In genomic region chr6:134287863-134288537, GRCh38 we compare ENCODE assay signal across 9 cellular contexts. TPM values are rescaled to one million over a fixed set of nuclear protein-coding genes. Genes with fewer than 3 reads are reported as not detected.
A peak's percentile ranks its signal among the peaks of the same experiment; 100 is the strongest.
DNase-seq lines count a peak whose midpoint lies in the region; ATAC-seq, FAIRE-seq and TF ChIP-seq lines count a peak whose summit lies in the region.
"Had no signal": no experiment of that assay in that cellular context is flagged by ENCODE, and none has a peak within 500 bp of the region (broad histone marks: within the 10 kb centered on the region; RNA-seq: fewer than 3 reads in every experiment).

No MANE protein-coding gene starts in this region.

- no peaks in the 10 kb centered on the region for H3K36me3 Mint-ChIP-seq in activated CD4-positive, alpha-beta T cell treated with anti-CD3 and anti-CD28 coated beads, Interleukin-2, amount 10 ng/mL, durations not matched to agents 24 days and 14 days (ENCODE audit: low read depth)

- no peak for FAIRE-seq in H54 (lab: Jason Lieb, UNC)
- FAIRE-seq: islet of Langerhans had no signal

- intact Hi-C loops in activated CD4-positive, alpha-beta T cell treated with anti-CD3 and anti-CD28 coated beads, Interleukin-2, amount 10 ng/mL, durations not matched to agents 24 days and 14 days (cut with micrococcal nuclease) = loop anchor here (1.0 to 10.0 kb wide), 12 partner anchors 27 to 841 kb away; partner anchors contain the start of gene ALDH8A1
- intact Hi-C loops in breast epithelium (cut with DNase I; ENCODE audit: low total_unique reads) = no loop called here

- no peak overlapping the region for H3K4me3 ChIP-seq in breast epithelium

- no peak for DNase-seq in activated CD4-positive, alpha-beta T cell treated with anti-CD3 and anti-CD28 coated beads, Interleukin-2, amount 10 ng/mL, durations not matched to agents 24 days and 14 days
- DNase-seq in activated CD4-positive, alpha-beta T cell treated with anti-CD3 and anti-CD28 coated beads for 4 hours = no peak
- DNase-seq in breast epithelium (ENCODE audit: low spot score in 2 of 2) (no peak), H54 (ENCODE audit: insufficient read length, low spot score) (no peak), middle frontal gyrus (ENCODE audit: extremely low spot score, low spot score) (no peak)
- no peak for DNase-seq in stimulated activated naive CD8-positive, alpha-beta T cell treated with anti-CD3 and anti-CD28 coated beads, Interleukin-15, amount 100 ng/mL, for 72 hours
- DNase-seq in stimulated activated CD4-positive, alpha-beta T cell treated with anti-CD3 and anti-CD28 coated beads, Interleukin-1b, Interleukin-23, amount 100 ng/mL, for 48 hours = no peak

- peaks cover 20% of the 10 kb centered on the region for H3K4me1 Mint-ChIP-seq in activated CD4-positive, alpha-beta T cell treated with anti-CD3 and anti-CD28 coated beads, Interleukin-2, amount 10 ng/mL, durations not matched to agents 24 days and 14 days
- H3K4me1 Mint-ChIP-seq in stimulated activated naive CD8-positive, alpha-beta T cell treated with anti-CD3 and anti-CD28 coated beads, Interleukin-15, amount 100 ng/mL, for 72 hours = peaks cover 68% of the 10 kb centered on the region

- no peaks in the 10 kb centered on the region for H3K4me1 ChIP-seq in breast epithelium

- TF ChIP-seq CTCF in breast epithelium (IDR thresholded peaks at IDR 0.05) = no peak

- H3K27ac Mint-ChIP-seq in activated CD4-positive, alpha-beta T cell treated with anti-CD3 and anti-CD28 coated beads, Interleukin-2, amount 10 ng/mL, durations not matched to agents 24 days and 14 days = peak overlapping the region; percentile 96
- peak overlapping the region; percentile 95 to 99 for H3K27ac Mint-ChIP-seq in stimulated activated naive CD8-positive, alpha-beta T cell treated with anti-CD3 and anti-CD28 coated beads, Interleukin-15, amount 100 ng/mL, for 72 hours

- H3K27me3 ChIP-seq in breast epithelium = no peaks in the 10 kb centered on the region

- ATAC-seq in HG03442 (IDR thresholded peaks at IDR 0.05; ENCODE audit: unreplicated experiment) = peak; percentile 47
- peak; percentile 12 for ATAC-seq in stimulated activated naive CD8-positive, alpha-beta T cell treated with anti-CD3 and anti-CD28 coated beads, Interleukin-15, amount 100 ng/mL, for 72 hours

- H3K36me3 ChIP-seq in breast epithelium = no peaks in the 10 kb centered on the region

- H3K9me3 ChIP-seq in breast epithelium = no peaks in the 10 kb centered on the region

- peak overlapping the region; percentile 74 for H3K4me3 Mint-ChIP-seq in activated CD4-positive, alpha-beta T cell treated with anti-CD3 and anti-CD28 coated beads, Interleukin-2, amount 10 ng/mL, durations not matched to agents 24 days and 14 days
- H3K4me3 Mint-ChIP-seq in stimulated activated naive CD8-positive, alpha-beta T cell treated with anti-CD3 and anti-CD28 coated beads, Interleukin-15, amount 100 ng/mL, for 72 hours = peak overlapping the region; percentile 69 to 76

- no peaks in the 10 kb centered on the region for H3K27me3 Mint-ChIP-seq in activated CD4-positive, alpha-beta T cell treated with anti-CD3 and anti-CD28 coated beads, Interleukin-2, amount 10 ng/mL, durations not matched to agents 24 days and 14 days
- no peaks in the 10 kb centered on the region for H3K27me3 Mint-ChIP-seq in stimulated activated naive CD8-positive, alpha-beta T cell treated with anti-CD3 and anti-CD28 coated beads, Interleukin-15, amount 100 ng/mL, for 72 hours

- TF ChIP-seq POLR2A in breast epithelium (IDR thresholded peaks at IDR 0.05) = no peak
- no peak for TF ChIP-seq POLR2A in H54 (IDR thresholded peaks at IDR 0.05; ENCODE audit: low read depth, low read length)

- peak overlapping the region; percentile 71 to 79 for H3K27ac ChIP-seq in breast epithelium

- no peaks in the 10 kb centered on the region for H3K9me3 Mint-ChIP-seq in activated CD4-positive, alpha-beta T cell treated with anti-CD3 and anti-CD28 coated beads, Interleukin-2, amount 10 ng/mL, durations not matched to agents 24 days and 14 days
- no peaks in the 10 kb centered on the region for H3K9me3 Mint-ChIP-seq in stimulated activated naive CD8-positive, alpha-beta T cell treated with anti-CD3 and anti-CD28 coated beads, Interleukin-15, amount 100 ng/mL, for 72 hours

RNA-seq across cellular contexts. Expression of gene SGK1, which starts 29.9 kb away (rescaled TPM):
- total RNA-seq in activated CD4-positive, alpha-beta T cell treated with anti-CD3 and anti-CD28 coated beads, Interleukin-2, amount 10 ng/mL, durations not matched to agents 24 days and 14 days = 28.8 and 36.4 TPM in 2 replicates
- 100 to 1,000 TPM; 104 to 459 (median 193) TPM for total RNA-seq in breast epithelium
